Comparison of ENCODE assay signal across 20 cellular contexts in the genomic region with DNA sequence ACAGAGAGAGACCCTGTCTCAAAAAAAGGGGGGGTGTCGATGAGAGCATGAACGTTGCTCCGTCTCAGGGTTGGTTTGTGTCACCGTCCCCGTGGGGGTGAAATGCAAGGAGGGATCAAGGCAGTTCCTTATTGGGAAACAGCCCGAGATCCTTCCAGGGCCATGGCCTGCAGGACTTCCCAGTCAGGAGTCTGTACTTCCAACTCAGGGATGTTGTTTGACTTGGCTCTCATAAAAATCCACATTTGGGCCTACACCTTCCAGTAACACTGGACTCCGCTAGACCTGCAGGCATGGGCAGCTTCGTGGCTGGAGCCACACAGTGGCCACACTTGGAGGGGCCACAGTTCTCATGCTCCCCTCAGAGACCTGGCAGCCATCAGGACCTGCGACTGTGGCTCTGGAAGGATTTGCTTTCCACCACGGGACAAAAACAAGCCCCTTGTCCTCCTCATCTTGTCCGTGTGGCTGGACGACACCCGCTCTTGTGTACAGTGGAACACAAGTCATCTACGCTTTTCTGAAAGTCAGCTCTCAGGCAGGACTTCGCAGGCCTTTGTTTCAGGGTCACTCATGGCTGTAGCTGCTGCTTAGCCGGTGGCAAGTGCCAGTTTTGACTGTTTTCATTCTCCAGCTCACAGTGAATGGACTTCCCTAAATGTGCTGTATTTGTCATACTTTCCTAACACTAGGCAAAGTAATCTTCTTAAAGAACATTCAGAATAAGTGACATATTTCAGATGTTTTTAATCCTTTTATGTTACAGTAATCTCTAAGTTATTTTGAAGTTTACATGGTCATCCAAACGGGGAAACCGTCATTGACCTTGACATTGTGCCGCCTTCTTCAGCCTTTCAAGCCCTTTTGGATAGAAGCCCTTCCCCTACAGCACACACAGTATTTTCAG. TPM values are rescaled to one million over a fixed set of nuclear protein-coding genes. Genes with fewer than 3 reads are reported as not detected.
DNase-seq lines count a peak whose midpoint lies in the region; ATAC-seq lines count a peak whose summit lies in the region.
"Had no signal": no experiment of that assay in that cellular context is flagged by ENCODE, and none has a peak within 500 bp of the region (broad histone marks: within the 10 kb centered on the region; RNA-seq: fewer than 3 reads in every experiment).

No MANE protein-coding gene starts in this region.

- peak; percentile 69 for DNase-seq in AG08396 (ENCODE audit: low spot score)
- DNase-seq in EH (ENCODE audit: low read depth) = peak; percentile 13
- peak; percentile 6 for DNase-seq in adipocyte (ENCODE audit: low read depth)
- DNase-seq in memory B cell (ENCODE audit: low spot score in 2 of 2) = no peak
- no peak for DNase-seq in posterior vena cava (ENCODE audit: low spot score)
- no peak for DNase-seq in stimulated activated naive CD8-positive, alpha-beta T cell treated with anti-CD3 and anti-CD28 coated beads, Interleukin-15, Interleukin-2, amounts not matched to agents 100 U/mL and 50 U/mL, for 24 hours
- no peak for DNase-seq in NCI-H2227 (lab: John Stamatoyannopoulos, UW; ENCODE audit: unreplicated experiment)
- DNase-seq: activated CD4-positive, alpha-beta T cell treated with anti-CD3 and anti-CD28 coated beads for 4 hours; activated naive CD8-positive, alpha-beta T cell treated with anti-CD3 and anti-CD28 coated beads for 36 hours; Caco-2; dermis blood vessel endothelial cell; foreskin keratinocyte; NCI-H1048; NCI-H2029; RPMI8226; thyroid gland had no signal

- H3K27me3 Mint-ChIP-seq in memory B cell = no peaks in the 10 kb centered on the region
- H3K27me3 Mint-ChIP-seq: activated naive CD8-positive, alpha-beta T cell treated with anti-CD3 and anti-CD28 coated beads for 36 hours had no signal

- ATAC-seq in memory B cell (ENCODE audit: low read depth) (no peak), HG02852 (IDR thresholded peaks at IDR 0.05; ENCODE audit: unreplicated experiment) (no peak)
- ATAC-seq in stimulated activated naive CD8-positive, alpha-beta T cell treated with anti-CD3 and anti-CD28 coated beads, Interleukin-15, Interleukin-2, amounts not matched to agents 100 U/mL and 50 U/mL, for 24 hours = no peak
- ATAC-seq: foreskin keratinocyte had no signal

- peak overlapping the region; percentile 50 for H3K27ac Mint-ChIP-seq in memory B cell
- H3K27ac Mint-ChIP-seq: activated naive CD8-positive, alpha-beta T cell treated with anti-CD3 and anti-CD28 coated beads for 36 hours had no signal

- H3K9ac ChIP-seq in adipocyte (ENCODE audit: low read length) = no peak overlapping the region

- intact Hi-C loops in posterior vena cava (cut with DNase I) = no loop called here

- H3K4me3 ChIP-seq in adipocyte (ENCODE audit: low read length) = no peak overlapping the region
- H3K4me3 ChIP-seq: breast epithelium, thyroid gland had no signal

- H3K36me3 Mint-ChIP-seq in memory B cell = peaks cover 32% of the 10 kb centered on the region

- H3K9me3 ChIP-seq in adipocyte (ENCODE audit: control insufficient read depth, low read length) = no peaks in the 10 kb centered on the region
- H3K9me3 ChIP-seq: breast epithelium, Caco-2, thyroid gland had no signal

- no peaks in the 10 kb centered on the region for H3K4me1 ChIP-seq in adipocyte (ENCODE audit: control insufficient read depth, insufficient read depth, low read length)
- H3K4me1 ChIP-seq: breast epithelium, foreskin keratinocyte had no signal

- H3K9me3 Mint-ChIP-seq in memory B cell = no peaks in the 10 kb centered on the region
- H3K9me3 Mint-ChIP-seq: activated naive CD8-positive, alpha-beta T cell treated with anti-CD3 and anti-CD28 coated beads for 36 hours had no signal

- no peaks in the 10 kb centered on the region for H3K27me3 ChIP-seq in adipocyte (replicated peaks; ENCODE audit: control insufficient read depth, insufficient read depth, low read length)
- H3K27me3 ChIP-seq: breast epithelium, foreskin keratinocyte, thyroid gland had no signal

- H3K4me3 Mint-ChIP-seq in memory B cell = no peak overlapping the region
- H3K4me3 Mint-ChIP-seq: activated naive CD8-positive, alpha-beta T cell treated with anti-CD3 and anti-CD28 coated beads for 36 hours had no signal

- H3K4me1 Mint-ChIP-seq in memory B cell = peaks cover 9% of the 10 kb centered on the region

- H3K36me3 ChIP-seq in adipocyte (ENCODE audit: control insufficient read depth, insufficient read depth, low read length, severe bottlenecking) = peaks cover 42% of the 10 kb centered on the region

RNA-seq across cellular contexts. Expression of a gene that starts 24.2 kb away (rescaled TPM):
- not detected for total RNA-seq in posterior vena cava
- total RNA-seq: activated naive CD8-positive, alpha-beta T cell treated with anti-CD3 and anti-CD28 coated beads for 36 hours; breast epithelium; Caco-2; dermis blood vessel endothelial cell; foreskin keratinocyte; NCI-H460; pulmonary artery endothelial cell; thyroid gland had no signal

RNA-seq across cellular contexts. Expression of a gene that starts 36.7 kb away (rescaled TPM):
- 100 to 1,000 TPM in 1 of 2 donors, 10 to 100 TPM in 1; 71.4 to 168 TPM for total RNA-seq in posterior vena cava

RNA-seq across cellular contexts. Expression of a gene that starts 44.0 kb away (rescaled TPM):
- total RNA-seq in posterior vena cava = 10 to 100 TPM; 23.2 to 29.1 TPM

RNA-seq across cellular contexts. Expression of a gene that starts 48.7 kb away (rescaled TPM):
- 10 to 100 TPM; 21.6 to 22.6 TPM for total RNA-seq in posterior vena cava

Comparison
In these comparisons a context has a peak if more than half of its experiments do, and no peak if none do; other contexts are left out.
1. DNase-seq: peak in AG08396 (single experiment), EH (single experiment) and adipocyte (single experiment); none in memory B cell (0 of 2), posterior vena cava (single experiment), stimulated activated naive CD8-positive, alpha-beta T cell treated with anti-CD3 and anti-CD28 coated beads, Interleukin-15, Interleukin-2, amounts not matched to agents 100 U/mL and 50 U/mL, for 24 hours (single experiment) and NCI-H2227 (single experiment).